ENCODE assay signal across 12 cellular contexts in genomic region chr7:77368974-77369373, GRCh38. TPM values are rescaled to one million over a fixed set of nuclear protein-coding genes. Genes with fewer than 3 reads are reported as not detected.
DNase-seq lines count a peak whose midpoint lies in the region; ATAC-seq and TF ChIP-seq lines count a peak whose summit lies in the region.
"Had no signal": no experiment of that assay in that cellular context is flagged by ENCODE, and none has a peak within 500 bp of the region (broad histone marks: within the 10 kb centered on the region; RNA-seq: fewer than 3 reads in every experiment).

No MANE protein-coding gene starts in this region.

- intact Hi-C loops in lower lobe of right lung (cut with DNase I) = no loop called here

- TF ChIP-seq CTCF in GM06990 (IDR thresholded peaks at IDR 0.05; ENCODE audit: insufficient read depth, low read length, poor library complexity, severe bottlenecking) = peak; percentile 26
- peak; percentile 7; the same call in 1 of the 2 replicates for TF ChIP-seq CTCF in MM.1S (IDR thresholded peaks at IDR 0.05; ENCODE audit: low read length)
- peak; percentile 27 for TF ChIP-seq CTCF in brain microvascular endothelial cell (IDR thresholded peaks at IDR 0.05; ENCODE audit: low read depth, low read length, missing control alignments)
- peak; percentile 16 for TF ChIP-seq CTCF in lower lobe of right lung (IDR thresholded peaks at IDR 0.05)
- no peak for TF ChIP-seq CTCF in smooth muscle cell (IDR thresholded peaks at IDR 0.05; ENCODE audit: borderline replicate concordance, insufficient read depth, poor library complexity, severe bottlenecking)

- no peaks in the 10 kb centered on the region for H3F3A ChIP-seq in MM.1S (ENCODE audit: insufficient read depth, low read length)
- H3F3A ChIP-seq in smooth muscle cell (ENCODE audit: low read depth) = no peaks in the 10 kb centered on the region

- ATAC-seq in lower lobe of right lung (peak; percentile 66 to 68), GM18858 (IDR thresholded peaks at IDR 0.05; ENCODE audit: unreplicated experiment) (no peak)

- DNase-seq in GM06990 (ENCODE audit: extremely low read depth, insufficient read length) (no peak), MM.1S (no peak), brain microvascular endothelial cell (peak; percentile 9), lower lobe of right lung (no peak), Karpas-422 (no peak), smooth muscle cell (lab: John Stamatoyannopoulos, UW; ENCODE audit: unreplicated experiment) (no peak), hippocampal formation (lab: John Stamatoyannopoulos, UW) (no peak)
- DNase-seq: activated CD8-positive, alpha-beta memory T cell treated with anti-CD3 and anti-CD28 coated beads, Interleukin-2, amount 50 U/mL, for 4 hours; adrenal gland; effector memory CD4-positive, alpha-beta T cell; NCI-H1105 had no signal

- H3K9me3 ChIP-seq in MM.1S (replicated peaks; ENCODE audit: insufficient read depth, low read length) (no peaks in the 10 kb centered on the region), lower lobe of right lung (no peaks in the 10 kb centered on the region), Karpas-422 (ENCODE audit: low read length) (no peaks in the 10 kb centered on the region), smooth muscle cell (replicated peaks; ENCODE audit: low read depth) (no peaks in the 10 kb centered on the region)
- H3K9me3 ChIP-seq: adrenal gland had no signal

- no peaks in the 10 kb centered on the region for H3K9me2 ChIP-seq in MM.1S (replicated peaks; ENCODE audit: insufficient read depth, low read length)
- H3K9me2 ChIP-seq in Karpas-422 (replicated peaks; ENCODE audit: insufficient read depth, low read length) = no peaks in the 10 kb centered on the region

- H3K79me2 ChIP-seq in MM.1S (ENCODE audit: low read length) = no peaks in the 10 kb centered on the region
- no peaks in the 10 kb centered on the region for H3K79me2 ChIP-seq in Karpas-422 (ENCODE audit: low read length)
- H3K79me2 ChIP-seq in smooth muscle cell (ENCODE audit: low read depth) = no peaks in the 10 kb centered on the region

- H3K9ac ChIP-seq in MM.1S (ENCODE audit: low read length) (no peak overlapping the region), Karpas-422 (ENCODE audit: low read length) (no peak overlapping the region), smooth muscle cell (ENCODE audit: low read depth) (no peak overlapping the region)

- H3K4me2 ChIP-seq in MM.1S (ENCODE audit: low read depth, low read length) (no peak overlapping the region), Karpas-422 (ENCODE audit: low read depth, low read length, poor library complexity, severe bottlenecking) (no peak overlapping the region), smooth muscle cell (no peak overlapping the region)

- no peaks in the 10 kb centered on the region for H3K27me3 ChIP-seq in GM06990 (replicated peaks; ENCODE audit: control insufficient read depth, insufficient read depth, low read length)
- no peaks in the 10 kb centered on the region for H3K27me3 ChIP-seq in MM.1S (replicated peaks; ENCODE audit: insufficient read depth, low read length)
- no peaks in the 10 kb centered on the region for H3K27me3 ChIP-seq in brain microvascular endothelial cell (replicated peaks)
- H3K27me3 ChIP-seq in lower lobe of right lung (ENCODE audit: low read depth) = no peaks in the 10 kb centered on the region
- no peaks in the 10 kb centered on the region for H3K27me3 ChIP-seq in Karpas-422 (ENCODE audit: low read length)
- no peaks in the 10 kb centered on the region for H3K27me3 ChIP-seq in smooth muscle cell (ENCODE audit: low read depth)
- H3K27me3 ChIP-seq: adrenal gland had no signal

- no peak overlapping the region for H3K27ac ChIP-seq in MM.1S (ENCODE audit: low read length)
- H3K27ac ChIP-seq in brain microvascular endothelial cell = no peak overlapping the region
- H3K27ac ChIP-seq in lower lobe of right lung = no peak overlapping the region
- no peak overlapping the region for H3K27ac ChIP-seq in Karpas-422 (ENCODE audit: low read length)
- no peak overlapping the region for H3K27ac ChIP-seq in smooth muscle cell (ENCODE audit: low read depth)
- H3K27ac ChIP-seq: adrenal gland had no signal

- in situ Hi-C loops in brain microvascular endothelial cell (cut with HindIII; ENCODE audit: low pct_ligation_motif_present, low sequenced_read_pairs) = no loop called here

- WGBS in smooth muscle cell (ENCODE audit: low lambda C conversion rate) = 80% methylated on average over 2 of the region's 2 CpGs

- H2AFZ ChIP-seq in MM.1S (ENCODE audit: low read length) (no peak overlapping the region), Karpas-422 (ENCODE audit: low read length) (no peak overlapping the region), smooth muscle cell (ENCODE audit: low read depth) (no peak overlapping the region)

- H3K4me3 ChIP-seq in GM06990 (replicated peaks; ENCODE audit: low read depth, low read length) (no peak overlapping the region), MM.1S (ENCODE audit: low read length) (no peak overlapping the region), brain microvascular endothelial cell (ENCODE audit: low read depth, low read length) (no peak overlapping the region), lower lobe of right lung (no peak overlapping the region), Karpas-422 (ENCODE audit: low read length) (no peak overlapping the region), smooth muscle cell (no peak overlapping the region)
- H3K4me3 ChIP-seq: adrenal gland had no signal

- H3K4me1 ChIP-seq in MM.1S (ENCODE audit: low read length) = no peaks in the 10 kb centered on the region
- H3K4me1 ChIP-seq in lower lobe of right lung = no peaks in the 10 kb centered on the region
- H3K4me1 ChIP-seq in Karpas-422 (ENCODE audit: low read length) = no peaks in the 10 kb centered on the region
- H3K4me1 ChIP-seq in smooth muscle cell (ENCODE audit: low read depth) = no peaks in the 10 kb centered on the region
- H3K4me1 ChIP-seq: adrenal gland had no signal

- H3K36me3 ChIP-seq in GM06990 (ENCODE audit: control insufficient read depth, insufficient read depth, low read length) (no peaks in the 10 kb centered on the region), MM.1S (replicated peaks; ENCODE audit: insufficient read depth, low read length) (no peaks in the 10 kb centered on the region), brain microvascular endothelial cell (replicated peaks) (no peaks in the 10 kb centered on the region), lower lobe of right lung (peaks cover 38% of the 10 kb centered on the region), Karpas-422 (ENCODE audit: insufficient read depth, low read length) (no peaks in the 10 kb centered on the region), smooth muscle cell (ENCODE audit: low read depth) (no peaks in the 10 kb centered on the region)

- no peaks in the 10 kb centered on the region for H4K20me1 ChIP-seq in MM.1S (ENCODE audit: insufficient read depth, low read length)
- H4K20me1 ChIP-seq in Karpas-422 (ENCODE audit: insufficient read depth, low read depth, low read length) = no peaks in the 10 kb centered on the region
- no peaks in the 10 kb centered on the region for H4K20me1 ChIP-seq in smooth muscle cell (ENCODE audit: low read depth)

RNA-seq across cellular contexts. Expression of gene GSAP, which starts 47.2 kb away (rescaled TPM):
- total RNA-seq in lower lobe of right lung (80.0 TPM), smooth muscle cell (0.94 and 3.2 TPM in 2 replicates)
- 1.3 and 7.1 TPM in 2 replicates for total RNA-seq in Karpas-422 (2014; rRNA removed; shearing (Covaris generic); ENCODE audit: low replicate concordance)
- 0.45 and 1.1 TPM in 2 replicates for polyA plus RNA-seq in smooth muscle cell
